1 cellular context compared by ENCODE assay signal in genomic region chr12:130838284-130838950, GRCh38.
TF ChIP-seq lines count a peak whose summit lies in the region.

No MANE protein-coding gene starts in this region.

TF ChIP-seq in HepG2, 621 proteins besides CTCF, POLR2A, EP300 and RAD21 (continued from another document):
- TF ChIP-seq THRA (CRISPR knock-in tag; IDR thresholded peaks at IDR 0.05; ENCODE audit: borderline replicate concordance) (peak; percentile 10; the same call in 1 of the 2 replicates), MAX (IDR thresholded peaks at IDR 0.05) (peak; percentile 40; the same call in 1 of the 2 replicates), ZNF280B (CRISPR knock-in tag; IDR thresholded peaks at IDR 0.05; ENCODE audit: borderline replicate concordance) (peak; percentile 68), SAP130 (CRISPR knock-in tag; IDR thresholded peaks at IDR 0.05; ENCODE audit: low read depth) (peak; percentile 74; the same call in 1 of the 2 replicates), ZNF121 (CRISPR knock-in tag; IDR thresholded peaks at IDR 0.05) (0 out of 2 replicates have a peak, but pooled peaks have one; percentile 12), NR0B2 (CRISPR knock-in tag; IDR thresholded peaks at IDR 0.05) (peak; percentile 38; the same call in 1 of the 2 replicates), RXRB (CRISPR knock-in tag; IDR thresholded peaks at IDR 0.05; ENCODE audit: borderline replicate concordance) (0 out of 2 replicates have a peak, but pooled peaks have one; percentile 32), ZNF891 (CRISPR knock-in tag; IDR thresholded peaks at IDR 0.05) (peak; percentile 42; the same call in 1 of the 2 replicates), NFKB2 (CRISPR knock-in tag; IDR thresholded peaks at IDR 0.05; ENCODE audit: borderline replicate concordance) (0 out of 2 replicates have a peak, but pooled peaks have one; percentile 35), ZHX1 (CRISPR knock-in tag; IDR thresholded peaks at IDR 0.05; ENCODE audit: low read depth) (no peak), ZNF687 (CRISPR knock-in tag; IDR thresholded peaks at IDR 0.05) (peak; percentile 63), TAF1 (CRISPR knock-in tag; IDR thresholded peaks at IDR 0.05) (peak; percentile 38; the same call in 1 of the 2 replicates), FOXA3 (CRISPR knock-in tag; IDR thresholded peaks at IDR 0.05) (0 out of 2 replicates have a peak, but pooled peaks have one; percentile 31), HNRNPLL (IDR thresholded peaks at IDR 0.05; ENCODE audit: low read depth, low read length, poor library complexity, severe bottlenecking) (peak; percentile 49), HDAC2 (CRISPR knock-in tag; IDR thresholded peaks at IDR 0.05) (peak; percentile 14; the same call in 1 of the 2 replicates), NRL (CRISPR knock-in tag; IDR thresholded peaks at IDR 0.05; ENCODE audit: borderline replicate concordance) (peak; percentile 61; the same call in 1 of the 2 replicates), PATZ1 (CRISPR knock-in tag; IDR thresholded peaks at IDR 0.05) (peak; percentile 40; the same call in 1 of the 2 replicates), LCORL (IDR thresholded peaks at IDR 0.05) (no peak), LCORL (CRISPR knock-in tag; IDR thresholded peaks at IDR 0.05) (peak; percentile 58; the same call in 1 of the 2 replicates), PHB2 (IDR thresholded peaks at IDR 0.05; ENCODE audit: partially characterized antibody) (no peak), IRF2 (CRISPR knock-in tag; IDR thresholded peaks at IDR 0.05) (0 out of 2 replicates have a peak, but pooled peaks have one; percentile 15), ZFX (CRISPR knock-in tag; IDR thresholded peaks at IDR 0.05; ENCODE audit: low read depth) (peak; percentile 23; the same call in 1 of the 2 replicates), CENPT (CRISPR knock-in tag; IDR thresholded peaks at IDR 0.05; ENCODE audit: low read depth) (0 out of 2 replicates have a peak, but pooled peaks have one; percentile 44), ZNF276 (CRISPR knock-in tag; IDR thresholded peaks at IDR 0.05; ENCODE audit: low read depth) (no peak), DMAP1 (CRISPR knock-in tag; IDR thresholded peaks at IDR 0.05) (no peak), GABPB1 (CRISPR knock-in tag; IDR thresholded peaks at IDR 0.05) (0 out of 2 replicates have a peak, but pooled peaks have one; percentile 29), RBM39 (IDR thresholded peaks at IDR 0.05; ENCODE audit: low read depth, low read length, poor library complexity, severe bottlenecking) (no peak), ZMAT3 (CRISPR knock-in tag; conservative IDR thresholded peaks at IDR 0.05) (no peak), MXD1 (CRISPR knock-in tag; IDR thresholded peaks at IDR 0.05) (peak; percentile 58; the same call in 1 of the 2 replicates), FOXA1 (IDR thresholded peaks at IDR 0.05) (no peak), FOXA1 (CRISPR knock-in tag; IDR thresholded peaks at IDR 0.05) (peak; percentile 57; the same call in 1 of the 2 replicates), ZNF501 (CRISPR knock-in tag; IDR thresholded peaks at IDR 0.05) (peak; percentile 31; the same call in 1 of the 2 replicates), XRCC5 (optimal IDR thresholded peaks at IDR 0.05; ENCODE audit: low read length) (peak; percentile 32), ZNF546 (CRISPR knock-in tag; conservative IDR thresholded peaks at IDR 0.05) (no peak)
